Comparison of ENCODE assay signal across 24 cellular contexts in genomic region chr10:6461961-6462360, GRCh38.
DNase-seq lines count a peak whose midpoint lies in the region; TF ChIP-seq lines count a peak whose summit lies in the region.
"Had no signal": no experiment of that assay in that cellular context is flagged by ENCODE, and none has a peak within 500 bp of the region (broad histone marks: within the 10 kb centered on the region; RNA-seq: fewer than 3 reads in every experiment).

No MANE protein-coding gene starts in this region.

- intact Hi-C loops in ascending aorta (cut with DNase I), result no loop called here

- H3K4ac ChIP-seq in mesenchymal stem cell (ENCODE audit: low read depth in 1 of 2, low read length in 2 of 2), result no peak overlapping the region

- H4K91ac ChIP-seq in mesenchymal stem cell (ENCODE audit: low read length), result no peak overlapping the region

- H3K4me2 ChIP-seq in smooth muscle cell, result peak overlapping the region; percentile 48
- H3K4me2 ChIP-seq in mesenchymal stem cell (ENCODE audit: low read length, poor library complexity, severe bottlenecking), result no peak overlapping the region

- H3K9me3 ChIP-seq in smooth muscle cell (replicated peaks; ENCODE audit: low read depth) (no peaks in the 10 kb centered on the region), mesenchymal stem cell (ENCODE audit: control insufficient read depth, low read length) (peaks cover 3% of the 10 kb centered on the region), ascending aorta (peaks cover 0 to 6% of the 10 kb centered on the region in 2 donors)
- H3K9me3 ChIP-seq: left lung had no signal

- CTCF ChIA-PET in activated naive CD4-positive, alpha-beta T cell treated with anti-CD3 and anti-CD28 coated beads, Interleukin-2, amount 10 ng/mL, durations not matched to agents 7 days and 5 days (lab: Charles Lee), result interaction anchor here (0.8 to 2.1 kb wide), 2 partner anchors 11 to 205 kb away, joined by 4 to 5 read pairs; no protein-coding TSS in a partner anchor

- H3F3A ChIP-seq in smooth muscle cell (ENCODE audit: low read depth), result no peaks in the 10 kb centered on the region

- no peak overlapping the region for H2BK120ac ChIP-seq in mesenchymal stem cell (ENCODE audit: low read depth, low read length)

- H3K4me3 ChIP-seq in kidney epithelial cell (ENCODE audit: low read depth, low read length) (no peak overlapping the region), smooth muscle cell (no peak overlapping the region), mesenchymal stem cell (ENCODE audit: insufficient read depth in 1 of 2, low read depth in 1 of 2, low read length in 2 of 2) (no peak overlapping the region), ascending aorta (no peak overlapping the region)
- H3K4me3 ChIP-seq: heart left ventricle, K562, left lung, tibial nerve had no signal

- H3K9ac ChIP-seq in smooth muscle cell (ENCODE audit: low read depth), result no peak overlapping the region
- H3K9ac ChIP-seq in mesenchymal stem cell (ENCODE audit: low read length), result no peak overlapping the region

- H3K27ac ChIP-seq in smooth muscle cell (ENCODE audit: low read depth) (peak overlapping the region; percentile 53), mesenchymal stem cell (ENCODE audit: low read length, poor library complexity, severe bottlenecking) (no peak overlapping the region), ascending aorta (no peak overlapping the region)
- H3K27ac ChIP-seq: heart left ventricle, left lung, tibial nerve had no signal

- peaks cover 29% of the 10 kb centered on the region for H3K4me1 Mint-ChIP-seq in activated naive CD4-positive, alpha-beta T cell treated with anti-CD3 and anti-CD28 coated beads, Interleukin-2, amount 50 U/mL, for 24 hours
- peaks cover 32% of the 10 kb centered on the region for H3K4me1 Mint-ChIP-seq in activated naive CD4-positive, alpha-beta T cell treated with anti-CD3 and anti-CD28 coated beads, Interleukin-2, amount 10 ng/mL, durations not matched to agents 7 days and 5 days
- peaks cover 34% of the 10 kb centered on the region for H3K4me1 Mint-ChIP-seq in activated naive CD8-positive, alpha-beta T cell treated with anti-CD3 and anti-CD28 coated beads for 36 hours

- peak overlapping the region; percentile 56 for H3K27ac Mint-ChIP-seq in activated naive CD4-positive, alpha-beta T cell treated with anti-CD3 and anti-CD28 coated beads, Interleukin-2, amount 50 U/mL, for 24 hours
- H3K27ac Mint-ChIP-seq in activated naive CD4-positive, alpha-beta T cell treated with anti-CD3 and anti-CD28 coated beads, Interleukin-2, amount 10 ng/mL, durations not matched to agents 7 days and 5 days, result no peak overlapping the region
- peak overlapping the region; percentile 30 for H3K27ac Mint-ChIP-seq in activated naive CD8-positive, alpha-beta T cell treated with anti-CD3 and anti-CD28 coated beads for 36 hours
- H3K27ac Mint-ChIP-seq: H9 had no signal

- no peak overlapping the region for H3K14ac ChIP-seq in mesenchymal stem cell (ENCODE audit: low read length in 2 of 2)

- H3K79me2 ChIP-seq in smooth muscle cell (ENCODE audit: low read depth), result no peaks in the 10 kb centered on the region

- H2BK12ac ChIP-seq in mesenchymal stem cell (ENCODE audit: low read length in 2 of 2), result no peak overlapping the region

- DNase-seq in activated naive CD4-positive, alpha-beta T cell treated with anti-CD3 and anti-CD28 coated beads, Interleukin-2, amount 10 ng/mL, durations not matched to agents 7 days and 5 days, result no peak
- no peak for DNase-seq in activated naive CD8-positive, alpha-beta T cell treated with anti-CD3 and anti-CD28 coated beads for 36 hours
- DNase-seq in kidney epithelial cell (ENCODE audit: low read depth), result peak; percentile 83
- no peak for DNase-seq in smooth muscle cell (lab: John Stamatoyannopoulos, UW; ENCODE audit: unreplicated experiment)
- DNase-seq in mesenchymal stem cell, result no peak
- no peak for DNase-seq in activated CD4-positive, alpha-beta T cell treated with anti-CD3 and anti-CD28 coated beads for 48 hours
- DNase-seq in ascending aorta (ENCODE audit: low spot score in 2 of 2), result no peak
- DNase-seq: activated CD4-positive, alpha-beta T cell treated with anti-CD3 and anti-CD28 coated beads, Interleukin-2, amount 50 U/mL, for 1 hour; AML-193; effector CD4-positive, alpha-beta T cell; GDM1; H9; heart left ventricle; left lung; NCI-H1105 treated with DMSO at 0.1 percent for 48 hours; NCI-H2081; NCI-H2227 treated with DMSO at 0.1 percent for 48 hours; NCI-H526 treated with DMSO at 0.1 percent for 48 hours; retina; SHP77; stimulated activated CD4-positive, alpha-beta T cell treated with anti-CD3 and anti-CD28 coated beads, Interleukin-2, amount 100 ng/mL, for 24 hours had no signal

- H4K8ac ChIP-seq in mesenchymal stem cell (ENCODE audit: low read length), result no peak overlapping the region

- H3K18ac ChIP-seq in mesenchymal stem cell (ENCODE audit: low read depth in 1 of 2, low read length in 2 of 2), result no peak overlapping the region

- no peak overlapping the region for H2BK15ac ChIP-seq in mesenchymal stem cell (ENCODE audit: low read depth, poor library complexity, severe bottlenecking)

- H3K36me3 Mint-ChIP-seq in activated naive CD4-positive, alpha-beta T cell treated with anti-CD3 and anti-CD28 coated beads, Interleukin-2, amount 50 U/mL, for 24 hours, result peaks cover 43% of the 10 kb centered on the region
- H3K36me3 Mint-ChIP-seq in activated naive CD4-positive, alpha-beta T cell treated with anti-CD3 and anti-CD28 coated beads, Interleukin-2, amount 10 ng/mL, durations not matched to agents 7 days and 5 days, result peaks cover 87% of the 10 kb centered on the region
- peaks cover 78% of the 10 kb centered on the region for H3K36me3 Mint-ChIP-seq in activated naive CD8-positive, alpha-beta T cell treated with anti-CD3 and anti-CD28 coated beads for 36 hours

- H2AFZ ChIP-seq in smooth muscle cell (ENCODE audit: low read depth) (no peak overlapping the region), mesenchymal stem cell (ENCODE audit: low read depth, low read length) (no peak overlapping the region)

- H3K9me3 Mint-ChIP-seq in activated naive CD4-positive, alpha-beta T cell treated with anti-CD3 and anti-CD28 coated beads, Interleukin-2, amount 50 U/mL, for 24 hours, result peaks cover 5% of the 10 kb centered on the region
- H3K9me3 Mint-ChIP-seq in activated naive CD4-positive, alpha-beta T cell treated with anti-CD3 and anti-CD28 coated beads, Interleukin-2, amount 10 ng/mL, durations not matched to agents 7 days and 5 days, result peaks cover 4% of the 10 kb centered on the region
- peaks cover 9% of the 10 kb centered on the region for H3K9me3 Mint-ChIP-seq in activated naive CD8-positive, alpha-beta T cell treated with anti-CD3 and anti-CD28 coated beads for 36 hours

- peaks cover 7% of the 10 kb centered on the region for H3K4me1 ChIP-seq in smooth muscle cell (ENCODE audit: low read depth)
- H3K4me1 ChIP-seq in mesenchymal stem cell (ENCODE audit: control insufficient read depth, insufficient read depth, low read depth, low read length), result no peaks in the 10 kb centered on the region
- no peaks in the 10 kb centered on the region for H3K4me1 ChIP-seq in ascending aorta
- H3K4me1 ChIP-seq: heart left ventricle, left lung, tibial nerve had no signal

- H3K4me3 Mint-ChIP-seq in activated naive CD4-positive, alpha-beta T cell treated with anti-CD3 and anti-CD28 coated beads, Interleukin-2, amount 50 U/mL, for 24 hours, result no peak overlapping the region
- H3K4me3 Mint-ChIP-seq in activated naive CD4-positive, alpha-beta T cell treated with anti-CD3 and anti-CD28 coated beads, Interleukin-2, amount 10 ng/mL, durations not matched to agents 7 days and 5 days, result no peak overlapping the region
- no peak overlapping the region for H3K4me3 Mint-ChIP-seq in activated naive CD8-positive, alpha-beta T cell treated with anti-CD3 and anti-CD28 coated beads for 36 hours
- H3K4me3 Mint-ChIP-seq: H9 had no signal

- no peak overlapping the region for H2BK5ac ChIP-seq in mesenchymal stem cell (ENCODE audit: low read depth, low read length, poor library complexity, severe bottlenecking)

- no peak overlapping the region for H2AK5ac ChIP-seq in mesenchymal stem cell (ENCODE audit: low read length, severe bottlenecking)

- H3K36me3 ChIP-seq in kidney epithelial cell (ENCODE audit: control insufficient read depth, insufficient read depth, low read length) (no peaks in the 10 kb centered on the region), smooth muscle cell (ENCODE audit: low read depth) (no peaks in the 10 kb centered on the region), mesenchymal stem cell (ENCODE audit: control insufficient read depth in 1 of 2, insufficient read depth in 2 of 2, low read depth in 1 of 2, low read length in 2 of 2) (no peaks in the 10 kb centered on the region), ascending aorta (peaks cover 0 to 12% of the 10 kb centered on the region in 2 donors)
- H3K36me3 ChIP-seq: heart left ventricle, tibial nerve had no signal

- no peaks in the 10 kb centered on the region for H4K20me1 ChIP-seq in smooth muscle cell (ENCODE audit: low read depth)

- no peak overlapping the region for H3K23ac ChIP-seq in mesenchymal stem cell (ENCODE audit: low read length in 2 of 2)

- H3K27me3 Mint-ChIP-seq in activated naive CD4-positive, alpha-beta T cell treated with anti-CD3 and anti-CD28 coated beads, Interleukin-2, amount 50 U/mL, for 24 hours, result no peaks in the 10 kb centered on the region
- H3K27me3 Mint-ChIP-seq in activated naive CD4-positive, alpha-beta T cell treated with anti-CD3 and anti-CD28 coated beads, Interleukin-2, amount 10 ng/mL, durations not matched to agents 7 days and 5 days, result no peaks in the 10 kb centered on the region
- no peaks in the 10 kb centered on the region for H3K27me3 Mint-ChIP-seq in activated naive CD8-positive, alpha-beta T cell treated with anti-CD3 and anti-CD28 coated beads for 36 hours

- H3K79me1 ChIP-seq in mesenchymal stem cell (replicated peaks; ENCODE audit: low read length, poor library complexity, severe bottlenecking), result no peaks in the 10 kb centered on the region

- TF ChIP-seq CTCF in kidney epithelial cell (IDR thresholded peaks at IDR 0.05; ENCODE audit: insufficient read depth, low read length, poor library complexity, severe bottlenecking), result no peak
- TF ChIP-seq CTCF in smooth muscle cell (IDR thresholded peaks at IDR 0.05; ENCODE audit: borderline replicate concordance, insufficient read depth, poor library complexity, severe bottlenecking), result no peak
- no peak for TF ChIP-seq CTCF in ascending aorta (IDR thresholded peaks at IDR 0.05)

- 59% methylated on average over 3 of the region's 3 CpGs for WGBS in smooth muscle cell (ENCODE audit: low lambda C conversion rate)
- 87% methylated on average over 3 of the region's 3 CpGs for WGBS in mesenchymal stem cell

- no peaks in the 10 kb centered on the region for H3K27me3 ChIP-seq in kidney epithelial cell (ENCODE audit: control insufficient read depth, insufficient read depth, low read length)
- peaks cover 6% of the 10 kb centered on the region for H3K27me3 ChIP-seq in smooth muscle cell (ENCODE audit: low read depth)
- peaks cover 0 to 12% of the 10 kb centered on the region in 2 experiments for H3K27me3 ChIP-seq in mesenchymal stem cell (ENCODE audit: control insufficient read depth in 1 of 2, insufficient read depth in 1 of 2, low read length in 2 of 2)
- H3K27me3 ChIP-seq in ascending aorta, result no peaks in the 10 kb centered on the region
- H3K27me3 ChIP-seq: left lung, tibial nerve had no signal
